In genomic region chr3:73270839-73271483, GRCh38 we compare ENCODE assay signal across 18 cellular contexts.
DNase-seq lines count a peak whose midpoint lies in the region; ATAC-seq and TF ChIP-seq lines count a peak whose summit lies in the region.
"Had no signal": no experiment of that assay in that cellular context is flagged by ENCODE, and none has a peak within 500 bp of the region (broad histone marks: within the 10 kb centered on the region; RNA-seq: fewer than 3 reads in every experiment).

No MANE protein-coding gene starts in this region.

- no peaks in the 10 kb centered on the region for H3K4me1 Mint-ChIP-seq in activated CD8-positive, alpha-beta T cell treated with anti-CD3 and anti-CD28 coated beads for 36 hours (ENCODE audit: low read depth)
- H3K4me1 Mint-ChIP-seq: activated CD4-positive, alpha-beta T cell treated with anti-CD3 and anti-CD28 coated beads for 36 hours had no signal

- CTCF ChIA-PET in activated CD8-positive, alpha-beta T cell treated with anti-CD3 and anti-CD28 coated beads for 36 hours (lab: Charles Lee) = no interaction called here

- POLR2A ChIA-PET in activated CD8-positive, alpha-beta T cell treated with anti-CD3 and anti-CD28 coated beads for 36 hours (lab: Charles Lee) = no interaction called here

- no peaks in the 10 kb centered on the region for H3K27me3 Mint-ChIP-seq in activated CD8-positive, alpha-beta T cell treated with anti-CD3 and anti-CD28 coated beads for 36 hours
- H3K27me3 Mint-ChIP-seq: activated CD4-positive, alpha-beta T cell treated with anti-CD3 and anti-CD28 coated beads for 36 hours; dendritic cell treated with granulocyte-macrophage colony-stimulating factor and Interleukin-4, amounts not matched to agents 40 ng/mL and 50 ng/mL, for 4 days had no signal

- DNase-seq in AG09319 (ENCODE audit: extremely low read depth, low read depth) (peak; percentile 10), GM04504 (ENCODE audit: low read depth) (peak; percentile 38), RPMI7951 (ENCODE audit: low read depth) (peak; percentile 6), fibroblast of mammary gland (ENCODE audit: low read depth) (peak; percentile 34), HCEC 1CT (no peak), globus pallidus (ENCODE audit: low spot score) (no peak)
- no peak for DNase-seq in activated CD4-positive, CD25-positive, alpha-beta regulatory T cell treated with anti-CD3 and anti-CD28 coated beads, Interleukin-2, amount 50 U/mL, for 72 hours
- no peak for DNase-seq in activated CD8-positive, alpha-beta T cell treated with anti-CD3 and anti-CD28 coated beads for 36 hours
- DNase-seq: activated CD4-positive, alpha-beta T cell treated with anti-CD3 and anti-CD28 coated beads for 36 hours; activated naive CD4-positive, alpha-beta T cell treated with anti-CD3 and anti-CD28 coated beads for 36 hours; AML-193; H7; MV-4-11; ovary; uterus had no signal

- peaks cover 1% of the 10 kb centered on the region for H3K9me3 Mint-ChIP-seq in activated CD8-positive, alpha-beta T cell treated with anti-CD3 and anti-CD28 coated beads for 36 hours
- H3K9me3 Mint-ChIP-seq: activated naive CD4-positive, alpha-beta T cell treated with anti-CD3 and anti-CD28 coated beads for 36 hours had no signal

- intact Hi-C loops in activated CD8-positive, alpha-beta T cell treated with anti-CD3 and anti-CD28 coated beads for 36 hours (cut with micrococcal nuclease) = no loop called here

- H3K4me3 ChIP-seq in fibroblast of mammary gland (ENCODE audit: control insufficient read depth, low read depth, low read length) = no peak overlapping the region
- H3K4me3 ChIP-seq: body of pancreas, ovary, right lobe of liver, uterus had no signal

- no peak overlapping the region for H3K27ac Mint-ChIP-seq in activated CD8-positive, alpha-beta T cell treated with anti-CD3 and anti-CD28 coated beads for 36 hours
- H3K27ac Mint-ChIP-seq: activated CD4-positive, alpha-beta T cell treated with anti-CD3 and anti-CD28 coated beads for 36 hours; activated naive CD4-positive, alpha-beta T cell treated with anti-CD3 and anti-CD28 coated beads for 36 hours; dendritic cell treated with granulocyte-macrophage colony-stimulating factor and Interleukin-4, amounts not matched to agents 40 ng/mL and 50 ng/mL, for 4 days had no signal

- no peak for ATAC-seq in activated CD8-positive, alpha-beta T cell treated with anti-CD3 and anti-CD28 coated beads for 36 hours
- ATAC-seq: activated CD4-positive, alpha-beta T cell treated with anti-CD3 and anti-CD28 coated beads for 36 hours; body of pancreas had no signal

- TF ChIP-seq CTCF in AG09319 (IDR thresholded peaks at IDR 0.05; ENCODE audit: low read depth, low read length) = no peak
- TF ChIP-seq CTCF in fibroblast of mammary gland (conservative IDR thresholded peaks at IDR 0.05; ENCODE audit: control insufficient read depth, insufficient read depth, low read depth, low read length) = no peak
- TF ChIP-seq CTCF in activated CD8-positive, alpha-beta T cell treated with anti-CD3 and anti-CD28 coated beads for 36 hours (IDR thresholded peaks at IDR 0.05) = no peak

- no peaks in the 10 kb centered on the region for H3K36me3 Mint-ChIP-seq in activated CD8-positive, alpha-beta T cell treated with anti-CD3 and anti-CD28 coated beads for 36 hours (ENCODE audit: low read depth)

- H3K4me3 Mint-ChIP-seq in activated CD8-positive, alpha-beta T cell treated with anti-CD3 and anti-CD28 coated beads for 36 hours = no peak overlapping the region
- H3K4me3 Mint-ChIP-seq: activated CD4-positive, alpha-beta T cell treated with anti-CD3 and anti-CD28 coated beads for 36 hours; activated naive CD4-positive, alpha-beta T cell treated with anti-CD3 and anti-CD28 coated beads for 36 hours; dendritic cell treated with granulocyte-macrophage colony-stimulating factor and Interleukin-4, amounts not matched to agents 40 ng/mL and 50 ng/mL, for 4 days had no signal

Comparison
In these comparisons a context has a peak if more than half of its experiments do, and no peak if none do; other contexts are left out.
1. DNase-seq: peak in AG09319 (single experiment), GM04504 (single experiment), RPMI7951 (single experiment) and fibroblast of mammary gland (single experiment); none in activated CD4-positive, CD25-positive, alpha-beta regulatory T cell treated with anti-CD3 and anti-CD28 coated beads, Interleukin-2, amount 50 U/mL, for 72 hours (single experiment), HCEC 1CT (single experiment), globus pallidus (single experiment) and activated CD8-positive, alpha-beta T cell treated with anti-CD3 and anti-CD28 coated beads for 36 hours (single experiment).